24 cellular contexts compared by ENCODE assay signal in the genomic region with DNA sequence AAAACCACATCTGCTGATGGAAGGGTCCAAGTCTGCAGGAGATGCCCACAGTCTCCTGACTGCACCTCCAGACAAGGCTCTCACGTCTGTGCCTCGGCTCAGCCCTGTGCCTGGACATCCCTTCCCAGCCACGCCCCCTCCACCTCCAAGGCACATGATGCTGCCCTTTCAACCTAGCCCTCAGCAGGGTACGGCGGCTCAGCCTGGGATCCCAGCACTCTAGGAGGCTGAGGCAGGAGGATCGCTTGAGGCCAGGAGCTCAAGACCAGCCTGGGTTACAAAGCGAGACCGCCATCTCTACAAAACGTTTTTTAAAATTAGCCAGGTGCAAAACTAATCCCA. TPM values are rescaled to one million over a fixed set of nuclear protein-coding genes. Genes with fewer than 3 reads are reported as not detected.
DNase-seq lines count a peak whose midpoint lies in the region; ATAC-seq and TF ChIP-seq lines count a peak whose summit lies in the region.
"Had no signal": no experiment of that assay in that cellular context is flagged by ENCODE, and none has a peak within 500 bp of the region (broad histone marks: within the 10 kb centered on the region; RNA-seq: fewer than 3 reads in every experiment).

No MANE protein-coding gene starts in this region.

- DNase-seq in right cardiac atrium (peak in 2 of 3 donors; percentile 37 to 48), left ventricle myocardium inferior (no peak), Panc1 (ENCODE audit: low read depth, low spot score) (no peak), osteoblast (ENCODE audit: insufficient read length, low spot score, missing footprints) (peak; percentile 75), type B pancreatic cell (ENCODE audit: extremely low spot score, unreplicated experiment) (no peak)
- DNase-seq: 8988T; ACHN; BE2C; C1 segment of cervical spinal cord; CD4-positive, alpha-beta memory T cell; CD4-positive, CD25-positive, alpha-beta regulatory T cell; CD8-positive, alpha-beta memory T cell; COR-L47; DMS 273 treated with DMSO at 0.1 percent for 48 hours; DMS153; DMS53; DMS79; DND-41; EL; GDM1 had no signal

- intact Hi-C loops in right cardiac atrium (cut with DNase I): loop anchor here in 2 of 4 donors (10.0 kb wide), 2 partner anchors 574 to 644 kb away; partner anchors contain the start of gene PSMG3 (in 1 of the 2)
- intact Hi-C loops in left ventricle myocardium inferior (cut with micrococcal nuclease): no loop called here
- intact Hi-C loops in Panc1 (cut with micrococcal nuclease; ENCODE audit: unreplicated experiment): no loop called here

- no peaks in the 10 kb centered on the region for H3K4me1 Mint-ChIP-seq in type B pancreatic cell (ENCODE audit: unreplicated experiment)
- H3K4me1 Mint-ChIP-seq: CD14-positive monocyte had no signal

- H3K4me2 ChIP-seq in osteoblast (ENCODE audit: insufficient read depth, low read length): no peak overlapping the region

- POLR2A ChIA-PET in Panc1 (lab: Charles Lee): no interaction called here

- BruUV-seq in Panc1 (replicated peaks; lab: Mats Ljungman, UMichigan): TSS peak; percentile 62

- no peak for ATAC-seq in right cardiac atrium
- no peak for ATAC-seq in Panc1
- ATAC-seq in HG03135 (IDR thresholded peaks at IDR 0.05; ENCODE audit: unreplicated experiment): no peak
- ATAC-seq: GM12878 had no signal

- H3K27me3 ChIP-seq in right cardiac atrium (ENCODE audit: control insufficient read depth, insufficient read depth) (no peaks in the 10 kb centered on the region), left ventricle myocardium inferior (ENCODE audit: low read depth) (no peaks in the 10 kb centered on the region), Panc1 (ENCODE audit: control insufficient read depth, insufficient read depth, low read length) (no peaks in the 10 kb centered on the region), osteoblast (ENCODE audit: insufficient read depth, low read length) (no peaks in the 10 kb centered on the region)
- H3K27me3 ChIP-seq: BE2C, BLaER1 had no signal

- no peak overlapping the region for H3K4me3 Mint-ChIP-seq in type B pancreatic cell
- H3K4me3 Mint-ChIP-seq: CD14-positive monocyte; CD4-positive, alpha-beta memory T cell; CD4-positive, CD25-positive, alpha-beta regulatory T cell; CD8-positive, alpha-beta memory T cell had no signal

- H3K27me3 Mint-ChIP-seq in type B pancreatic cell: no peaks in the 10 kb centered on the region
- H3K27me3 Mint-ChIP-seq: CD4-positive, alpha-beta memory T cell; CD4-positive, CD25-positive, alpha-beta regulatory T cell; CD8-positive, alpha-beta memory T cell had no signal

- H3K4me1 ChIP-seq in right cardiac atrium (ENCODE audit: control insufficient read depth, insufficient read depth, low read length) (peaks cover 4% of the 10 kb centered on the region), left ventricle myocardium inferior (peaks cover 24% of the 10 kb centered on the region), Panc1 (ENCODE audit: control insufficient read depth, insufficient read depth, low read length) (no peaks in the 10 kb centered on the region), osteoblast (ENCODE audit: insufficient read depth, low read length) (no peaks in the 10 kb centered on the region)
- H3K4me1 ChIP-seq: BE2C had no signal

- peaks cover 24% of the 10 kb centered on the region for H3K36me3 Mint-ChIP-seq in type B pancreatic cell

- H2AFZ ChIP-seq in osteoblast (ENCODE audit: low read length): no peak overlapping the region

- H4K20me1 ChIP-seq in osteoblast (ENCODE audit: insufficient read depth, low read length): peaks cover 5% of the 10 kb centered on the region

- H3K79me2 ChIP-seq in osteoblast (ENCODE audit: insufficient read depth, low read length): peaks cover 2% of the 10 kb centered on the region

- in situ Hi-C loops in Panc1 (cut with HindIII; ENCODE audit: low pct_unique_long_range_greater_than_20kb, low sequenced_read_pairs): no loop called here

- H3K9me3 ChIP-seq in right cardiac atrium (ENCODE audit: control insufficient read depth, low read length) (no peaks in the 10 kb centered on the region), left ventricle myocardium inferior (replicated peaks) (no peaks in the 10 kb centered on the region), Panc1 (ENCODE audit: control insufficient read depth, insufficient read depth, low read depth, low read length) (no peaks in the 10 kb centered on the region), osteoblast (ENCODE audit: low read depth, low read length) (no peaks in the 10 kb centered on the region)
- H3K9me3 ChIP-seq: BE2C, BLaER1 had no signal

- H3K27ac ChIP-seq in right cardiac atrium (ENCODE audit: low read length): no peak overlapping the region
- H3K27ac ChIP-seq in left ventricle myocardium inferior (replicated peaks): no peak overlapping the region
- no peak overlapping the region for H3K27ac ChIP-seq in Panc1 (ENCODE audit: low read length)
- no peak overlapping the region for H3K27ac ChIP-seq in osteoblast (ENCODE audit: low read depth, low read length)
- H3K27ac ChIP-seq: BLaER1 had no signal

- no peak overlapping the region for H3K4me3 ChIP-seq in right cardiac atrium (ENCODE audit: low read length)
- no peak overlapping the region for H3K4me3 ChIP-seq in left ventricle myocardium inferior
- no peak overlapping the region for H3K4me3 ChIP-seq in Panc1 (ENCODE audit: low read depth in 2 of 2, low read length in 2 of 2)
- no peak overlapping the region for H3K4me3 ChIP-seq in osteoblast (ENCODE audit: insufficient read depth, low read length)
- H3K4me3 ChIP-seq: BLaER1, GM12878 had no signal

- WGBS in right cardiac atrium: 91% methylated on average over 9 of the region's 9 CpGs

- TF ChIP-seq CTCF in left ventricle myocardium inferior (IDR thresholded peaks at IDR 0.05; ENCODE audit: borderline replicate concordance) (no peak), Panc1 (IDR thresholded peaks at IDR 0.05) (no peak), osteoblast (IDR thresholded peaks at IDR 0.05; ENCODE audit: extremely low read depth, low read depth, low read length) (no peak), type B pancreatic cell (conservative IDR thresholded peaks at IDR 0.05) (no peak)

- CTCF ChIA-PET in Panc1 (lab: Charles Lee): interaction anchor here (0.7 kb wide), 1 partner anchor 24 kb away, joined by 3 read pairs; no protein-coding TSS in a partner anchor

- H3K27ac Mint-ChIP-seq in type B pancreatic cell: no peak overlapping the region
- H3K27ac Mint-ChIP-seq: CD4-positive, CD25-positive, alpha-beta regulatory T cell had no signal

- H3K9me3 Mint-ChIP-seq in type B pancreatic cell: no peaks in the 10 kb centered on the region
- H3K9me3 Mint-ChIP-seq: CD4-positive, alpha-beta memory T cell; CD8-positive, alpha-beta memory T cell had no signal

- H3K36me3 ChIP-seq in left ventricle myocardium inferior: peaks cover 75% of the 10 kb centered on the region
- H3K36me3 ChIP-seq in Panc1 (ENCODE audit: control insufficient read depth, insufficient read depth, low read length): no peaks in the 10 kb centered on the region
- peaks cover 21% of the 10 kb centered on the region for H3K36me3 ChIP-seq in osteoblast (ENCODE audit: insufficient read depth, low read length)

RNA-seq across cellular contexts. Expression of gene MAD1L1, which starts 14.3 kb away (rescaled TPM):
- total RNA-seq in right cardiac atrium (10 to 100 TPM; 15.3 to 36.7 (median 29.7) TPM), left ventricle myocardium inferior (16.2 TPM), Panc1 (2021; ENCODE audit: unreplicated experiment) (70.8 TPM), osteoblast (66.2 and 72.2 TPM in 2 replicates), type B pancreatic cell (ENCODE audit: low replicate concordance) (32.0 and 40.7 TPM in 2 replicates)
- polyA plus RNA-seq in right cardiac atrium: 41.0 TPM
- polyA plus RNA-seq in Panc1 (2012; ENCODE audit: insufficient read length): 68.1 TPM

RNA-seq across cellular contexts. Expression of gene MRM2, which starts 23.6 kb away (rescaled TPM):
- 10 to 100 TPM; 19.5 to 24.4 (median 21.9) TPM for total RNA-seq in right cardiac atrium
- polyA plus RNA-seq in right cardiac atrium: 21.4 TPM
- 19.9 TPM for total RNA-seq in left ventricle myocardium inferior
- 49.9 TPM for total RNA-seq in Panc1 (2021; ENCODE audit: unreplicated experiment)
- 43.1 TPM for polyA plus RNA-seq in Panc1 (2012; ENCODE audit: insufficient read length)
- total RNA-seq in osteoblast: 21.4 and 21.5 TPM in 2 replicates
- total RNA-seq in type B pancreatic cell (ENCODE audit: low replicate concordance): 29.3 and 35.3 TPM in 2 replicates

RNA-seq across cellular contexts. Expression of gene NUDT1, which starts 23.6 kb away (rescaled TPM):
- total RNA-seq in right cardiac atrium (10 to 100 TPM; 10.6 to 17.2 (median 14.6) TPM), left ventricle myocardium inferior (12.5 TPM), Panc1 (2021; ENCODE audit: unreplicated experiment) (92.6 TPM), osteoblast (18.5 and 21.8 TPM in 2 replicates), type B pancreatic cell (ENCODE audit: low replicate concordance) (25.1 and 32.2 TPM in 2 replicates)
- 20.7 TPM for polyA plus RNA-seq in right cardiac atrium
- 114 TPM for polyA plus RNA-seq in Panc1 (2012; ENCODE audit: insufficient read length)

Comparison
In these comparisons a context has a peak if more than half of its experiments do, and no peak if none do; other contexts are left out.
1. DNase-seq: peak in right cardiac atrium (2 of 3) and osteoblast (single experiment); none in left ventricle myocardium inferior (single experiment), Panc1 (single experiment) and type B pancreatic cell (single experiment).